22 cellular contexts compared by ENCODE assay signal in the genomic region with DNA sequence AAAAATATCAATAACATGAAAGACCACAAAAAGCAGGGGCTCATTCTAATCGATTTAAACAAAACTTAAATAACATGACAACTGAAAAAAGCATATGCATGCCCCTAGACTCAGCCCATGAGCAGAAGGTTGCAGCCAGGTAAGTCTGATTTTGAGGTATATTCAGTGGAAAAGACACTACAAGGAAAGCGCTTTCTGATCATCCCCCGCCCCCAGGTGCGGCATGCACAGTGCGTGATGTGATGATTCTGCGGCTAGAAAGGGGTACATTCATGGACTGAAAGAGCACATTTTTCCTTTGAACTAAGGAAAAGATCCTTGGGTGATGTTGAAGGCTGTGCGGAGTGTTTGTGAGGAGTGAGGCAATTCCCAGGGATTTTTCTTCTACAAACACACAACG. TPM values are rescaled to one million over a fixed set of nuclear protein-coding genes. Genes with fewer than 3 reads are reported as not detected.
A peak's percentile ranks its signal among the peaks of the same experiment; 100 is the strongest.
DNase-seq lines count a peak whose midpoint lies in the region; TF ChIP-seq lines count a peak whose summit lies in the region.
"Had no signal": no experiment of that assay in that cellular context is flagged by ENCODE, and none has a peak within 500 bp of the region (broad histone marks: within the 10 kb centered on the region; RNA-seq: fewer than 3 reads in every experiment).

No MANE protein-coding gene starts in this region.

- H3K9me3 ChIP-seq in Peyer's patch, result no peaks in the 10 kb centered on the region
- H3K9me3 ChIP-seq in suprapubic skin, result no peaks in the 10 kb centered on the region
- no peaks in the 10 kb centered on the region for H3K9me3 ChIP-seq in GM23248 (ENCODE audit: low read depth)
- no peaks in the 10 kb centered on the region for H3K9me3 ChIP-seq in CD8-positive, alpha-beta memory T cell (ENCODE audit: low read length)
- H3K9me3 ChIP-seq: BLaER1 had no signal

- H3K9me3 Mint-ChIP-seq in nephron progenitor cell, result peaks cover 4% of the 10 kb centered on the region
- no peaks in the 10 kb centered on the region for H3K9me3 Mint-ChIP-seq in CD8-positive, alpha-beta memory T cell
- H3K9me3 Mint-ChIP-seq: CD4-positive, alpha-beta memory T cell; H9 had no signal

- no peak for TF ChIP-seq EP300 in suprapubic skin (IDR thresholded peaks at IDR 0.05)

- H3K27me3 ChIP-seq in Peyer's patch (no peaks in the 10 kb centered on the region), suprapubic skin (peaks cover 63% of the 10 kb centered on the region), GM23248 (replicated peaks; ENCODE audit: insufficient read depth) (peaks cover 40% of the 10 kb centered on the region)
- peaks cover 28% of the 10 kb centered on the region for H3K27me3 ChIP-seq in CD8-positive, alpha-beta memory T cell (ENCODE audit: insufficient read depth, low read length, poor library complexity, severe bottlenecking)

- H3K4me3 ChIP-seq in Peyer's patch (no peak overlapping the region), suprapubic skin (no peak overlapping the region), GM23248 (no peak overlapping the region)
- no peak overlapping the region for H3K4me3 ChIP-seq in CD8-positive, alpha-beta memory T cell (ENCODE audit: low read length)
- H3K4me3 ChIP-seq: BLaER1, GM12878, K562 had no signal

- CTCF ChIA-PET in CD8-positive, alpha-beta memory T cell (lab: Charles Lee), result interaction anchor here (0.6 to 10.7 kb wide), 3 partner anchors 1039 to 1042 kb away, joined by 3 to 150 read pairs (median 4); no protein-coding TSS in a partner anchor

- no peak overlapping the region for H2AFZ ChIP-seq in GM23248

- H3F3A ChIP-seq in GM23248 (ENCODE audit: insufficient read depth), result no peaks in the 10 kb centered on the region

- TF ChIP-seq POLR2A in Peyer's patch (IDR thresholded peaks at IDR 0.05) (no peak), suprapubic skin (IDR thresholded peaks at IDR 0.05) (no peak)

- H3K27ac ChIP-seq in Peyer's patch, result no peak overlapping the region
- peak overlapping the region; percentile 10 for H3K27ac ChIP-seq in suprapubic skin
- no peak overlapping the region for H3K27ac ChIP-seq in GM23248
- H3K27ac ChIP-seq in CD8-positive, alpha-beta memory T cell (ENCODE audit: low read depth, low read length), result no peak overlapping the region
- H3K27ac ChIP-seq: BLaER1, HL-60 had no signal

- TF ChIP-seq CTCF in Peyer's patch (IDR thresholded peaks at IDR 0.05), result no peak
- TF ChIP-seq CTCF in nephron progenitor cell (IDR thresholded peaks at IDR 0.05), result no peak
- no peak for TF ChIP-seq CTCF in suprapubic skin (IDR thresholded peaks at IDR 0.05)

- H4K20me1 ChIP-seq in GM23248 (ENCODE audit: insufficient read depth), result no peaks in the 10 kb centered on the region

- no peaks in the 10 kb centered on the region for H3K36me3 Mint-ChIP-seq in nephron progenitor cell (ENCODE audit: low read depth)
- H3K36me3 Mint-ChIP-seq in CD8-positive, alpha-beta memory T cell, result no peaks in the 10 kb centered on the region
- H3K36me3 Mint-ChIP-seq: CD14-positive monocyte; CD4-positive, alpha-beta memory T cell had no signal

- no peaks in the 10 kb centered on the region for H3K79me2 ChIP-seq in GM23248 (ENCODE audit: insufficient read depth)

- H3K36me3 ChIP-seq in Peyer's patch (no peaks in the 10 kb centered on the region), suprapubic skin (no peaks in the 10 kb centered on the region), GM23248 (ENCODE audit: low read depth) (no peaks in the 10 kb centered on the region)
- H3K36me3 ChIP-seq in CD8-positive, alpha-beta memory T cell (ENCODE audit: insufficient read depth, low read length), result no peaks in the 10 kb centered on the region
- H3K36me3 ChIP-seq: BLaER1 had no signal

- POLR2A ChIA-PET in CD8-positive, alpha-beta memory T cell (lab: Charles Lee), result no interaction called here

- peak; percentile 30 for DNase-seq in activated CD8-positive, alpha-beta memory T cell treated with anti-CD3 and anti-CD28 coated beads for 24 hours
- DNase-seq in activated CD8-positive, alpha-beta memory T cell treated with anti-CD3 and anti-CD28 coated beads, Interleukin-2, amount 50 U/mL, for 4 hours, result no peak
- DNase-seq in Peyer's patch (peak in 2 of 3 donors; percentile 5 to 14), nephron progenitor cell (no peak), suprapubic skin (ENCODE audit: low spot score in 2 of 2) (no peak), GM23248 (no peak), DMS153 (lab: John Stamatoyannopoulos, UW) (no peak)
- DNase-seq in CD8-positive, alpha-beta memory T cell, result no peak
- DNase-seq: 8988T; Calu3; CD4-positive, alpha-beta memory T cell; DMS53; DND-41; EL; GOT3; H9; IMR-90 had no signal

- no peak overlapping the region for H3K4me3 Mint-ChIP-seq in nephron progenitor cell
- H3K4me3 Mint-ChIP-seq in CD8-positive, alpha-beta memory T cell, result no peak overlapping the region
- H3K4me3 Mint-ChIP-seq: CD4-positive, alpha-beta memory T cell; H9 had no signal

- no peaks in the 10 kb centered on the region for H3K9me2 ChIP-seq in GM23248 (ENCODE audit: insufficient read depth)

- in situ Hi-C loops in GM23248 (cut with MboI), result loop anchor here (10.0 to 25.0 kb wide), 3 partner anchors 762 to 1044 kb away; no protein-coding TSS in a partner anchor

- 88% methylated on average over 8 of the region's 8 CpGs for WGBS in suprapubic skin
- 73 to 76% methylated on average over 8 of the region's 8 CpGs for WGBS in GM23248 (ENCODE audit: low coverage in 1 of 2, low lambda C conversion rate in 2 of 2, missing lambda C conversion rate in 2 of 2), 2 experiments

- no peak overlapping the region for H3K4me2 ChIP-seq in GM23248 (ENCODE audit: unreplicated experiment)
- H3K4me2 ChIP-seq: BLaER1 had no signal

- H3K9ac ChIP-seq in GM23248, result no peak overlapping the region
- H3K9ac ChIP-seq: BLaER1 had no signal

- H3K4me1 ChIP-seq in Peyer's patch, result peaks cover 0 to 11% (median 0%) of the 10 kb centered on the region in 4 donors
- peaks cover 11% of the 10 kb centered on the region for H3K4me1 ChIP-seq in suprapubic skin
- H3K4me1 ChIP-seq in GM23248 (ENCODE audit: insufficient read depth), result peaks cover 3% of the 10 kb centered on the region; the same call in 1 of the 2 replicates
- H3K4me1 ChIP-seq in CD8-positive, alpha-beta memory T cell (ENCODE audit: insufficient read depth, low read length), result peaks cover 7% of the 10 kb centered on the region

- H3K27me3 Mint-ChIP-seq in nephron progenitor cell (ENCODE audit: low read depth, poor library complexity), result peaks cover 24% of the 10 kb centered on the region
- H3K27me3 Mint-ChIP-seq in CD8-positive, alpha-beta memory T cell, result peaks cover 28 to 62% of the 10 kb centered on the region in 2 donors

- H3K27ac Mint-ChIP-seq in nephron progenitor cell, result peak overlapping the region; percentile 66
- no peak overlapping the region for H3K27ac Mint-ChIP-seq in CD8-positive, alpha-beta memory T cell
- H3K27ac Mint-ChIP-seq: CD14-positive monocyte, H9 had no signal

- peaks cover 33% of the 10 kb centered on the region for H3K4me1 Mint-ChIP-seq in nephron progenitor cell
- peaks cover 3 to 8% (median 5%) of the 10 kb centered on the region in 3 donors for H3K4me1 Mint-ChIP-seq in CD8-positive, alpha-beta memory T cell

RNA-seq across cellular contexts. Expression of a gene that starts 16.9 kb away (rescaled TPM):
- 1 to 10 TPM in 3 of 4 donors, not detected in 1; 1.6 to 3.3 (median 2.7) TPM for total RNA-seq in Peyer's patch
- total RNA-seq in suprapubic skin, result 10 to 100 TPM; 14.5 to 35.8 (median 21.4) TPM
- total RNA-seq in GM23248 (2014; rRNA removed; shearing (Covaris generic)), result 11.1 and 13.2 TPM in 2 replicates
- 3.3 and 3.5 TPM in 2 replicates for polyA plus RNA-seq in GM23248 (2016; fragmentation: Nextera tagmentation; extraction: Ambion mirVana)
- not detected for total RNA-seq in CD8-positive, alpha-beta memory T cell
- polyA plus RNA-seq in CD8-positive, alpha-beta memory T cell, result not detected
- total RNA-seq: CD4-positive, alpha-beta memory T cell; H9; K562 had no signal
- polyA plus RNA-seq: CD14-positive monocyte; CD4-positive, alpha-beta memory T cell; K562 had no signal

Comparison
In these comparisons a context has a peak if more than half of its experiments do, and no peak if none do; other contexts are left out.
1. DNase-seq: peak in activated CD8-positive, alpha-beta memory T cell treated with anti-CD3 and anti-CD28 coated beads for 24 hours (single experiment) and Peyer's patch (2 of 3); none in activated CD8-positive, alpha-beta memory T cell treated with anti-CD3 and anti-CD28 coated beads, Interleukin-2, amount 50 U/mL, for 4 hours (single experiment), nephron progenitor cell (single experiment), suprapubic skin (0 of 2), GM23248 (single experiment), CD8-positive, alpha-beta memory T cell (0 of 5) and DMS153 (single experiment).